ENCODE assay signal across 26 cellular contexts in genomic region chr9:121564861-121565260, GRCh38.
A peak's percentile ranks its signal among the peaks of the same experiment; 100 is the strongest.
DNase-seq lines count a peak whose midpoint lies in the region; ATAC-seq and TF ChIP-seq lines count a peak whose summit lies in the region.
"Had no signal": no experiment of that assay in that cellular context is flagged by ENCODE, and none has a peak within 500 bp of the region (broad histone marks: within the 10 kb centered on the region; RNA-seq: fewer than 3 reads in every experiment).

No MANE protein-coding gene starts in this region.

- H3K36me3 Mint-ChIP-seq in MCF 10A (ENCODE audit: insufficient read depth, unreplicated experiment): no peaks in the 10 kb centered on the region
- H3K36me3 Mint-ChIP-seq: naive thymus-derived CD4-positive, alpha-beta T cell had no signal

- DNase-seq in mammary epithelial cell (peak; percentile 26), MCF 10A (ENCODE audit: unreplicated experiment) (no peak), RWPE2 (ENCODE audit: low spot score) (no peak), kidney tubule cell (ENCODE audit: low spot score) (peak; percentile 46), hypothalamus (lab: John Stamatoyannopoulos, UW) (no peak), right cardiac atrium (no peak), GF-D8 (lab: John Stamatoyannopoulos, UW) (no peak), gastrocnemius medialis (no peak)
- DNase-seq: activated CD4-positive, alpha-beta memory T cell treated with anti-CD3 and anti-CD28 coated beads, Interleukin-2, amount 10 ng/mL, durations not matched to agents 7 days and 5 days; activated CD4-positive, CD25-positive, alpha-beta regulatory T cell; activated effector memory CD4-positive, alpha-beta T cell treated with Interleukin-2 at 50 U/mL for 16 hours; brain microvascular endothelial cell; colonic mucosa; left cardiac atrium; MG63; naive thymus-derived CD4-positive, alpha-beta T cell; NCI-H1436 treated with DMSO at 0.1 percent for 48 hours; NCI-H2171; NCI-H526 treated with DMSO at 0.1 percent for 48 hours; Right ventricle myocardium superior; stimulated activated CD4-positive, alpha-beta T cell treated with anti-CD3 and anti-CD28 coated beads, Interleukin-15, amount 100 ng/mL, for 24 hours; T1000 had no signal

- H3K79me2 ChIP-seq in mammary epithelial cell (ENCODE audit: insufficient read depth, low read length): no peaks in the 10 kb centered on the region
- H3K79me2 ChIP-seq: parathyroid adenoma had no signal

- H3K4me3 ChIP-seq in mammary epithelial cell (replicated peaks in 1 of 3; ENCODE audit: insufficient read depth in 1 of 3, low read depth in 2 of 3, low read length in 3 of 3) (no peak overlapping the region), RWPE2 (ENCODE audit: severe bottlenecking) (no peak overlapping the region), right cardiac atrium (ENCODE audit: low read length) (no peak overlapping the region), gastrocnemius medialis (no peak overlapping the region)
- H3K4me3 ChIP-seq: BLaER1, colonic mucosa, MG63 had no signal

- CTCF ChIA-PET in mammary epithelial cell (lab: Charles Lee; ENCODE audit: low non-redundant PET) (interaction anchor here (0.7 kb wide), 1 partner anchor 19 kb away, joined by 4 read pairs; no protein-coding TSS in a partner anchor), MCF 10A (lab: Yijun Ruan, JAX) (interaction anchor here (0.9 to 1.5 kb wide), 2 partner anchors 19 to 122 kb away, joined by 3 read pairs; no protein-coding TSS in a partner anchor)

- H3K4me1 ChIP-seq in mammary epithelial cell (ENCODE audit: insufficient read depth, low read length) (peaks cover 12% of the 10 kb centered on the region), RWPE2 (ENCODE audit: insufficient read depth, poor library complexity, severe bottlenecking) (peaks cover 17% of the 10 kb centered on the region), right cardiac atrium (ENCODE audit: control insufficient read depth, insufficient read depth, low read length) (peaks cover 16% of the 10 kb centered on the region), gastrocnemius medialis (peaks cover 44 to 50% of the 10 kb centered on the region in 2 donors)
- H3K4me1 ChIP-seq: colonic mucosa, parathyroid adenoma had no signal

- dilution Hi-C loops in mammary epithelial cell (cut with HindIII; ENCODE audit: low sequenced_read_pairs): loop anchor here (5.0 to 25.0 kb wide), 3 partner anchors 43 to 422 kb away; no protein-coding TSS in a partner anchor

- H3K27ac ChIP-seq in mammary epithelial cell (ENCODE audit: insufficient read depth, low read depth, low read length) (no peak overlapping the region), RWPE2 (ENCODE audit: poor library complexity, severe bottlenecking) (no peak overlapping the region), right cardiac atrium (ENCODE audit: low read length) (no peak overlapping the region), gastrocnemius medialis (no peak overlapping the region)
- H3K27ac ChIP-seq: BLaER1, brain microvascular endothelial cell, colonic mucosa, parathyroid adenoma had no signal

- POLR2A ChIA-PET in MCF 10A (lab: Yijun Ruan, JAX): interaction anchor here (0.7 kb wide), 1 partner anchor 11 kb away, joined by 3 read pairs; no protein-coding TSS in a partner anchor

- H3K27me3 ChIP-seq in mammary epithelial cell (ENCODE audit: insufficient read depth, low read length): no peaks in the 10 kb centered on the region
- no peaks in the 10 kb centered on the region for H3K27me3 ChIP-seq in RWPE2 (ENCODE audit: insufficient read depth, poor library complexity, severe bottlenecking)
- H3K27me3 ChIP-seq in right cardiac atrium (ENCODE audit: control insufficient read depth, insufficient read depth): no peaks in the 10 kb centered on the region
- no peaks in the 10 kb centered on the region for H3K27me3 ChIP-seq in gastrocnemius medialis
- H3K27me3 ChIP-seq: BLaER1, brain microvascular endothelial cell, colonic mucosa, MG63 had no signal

- no peak for TF ChIP-seq POLR2A in gastrocnemius medialis (IDR thresholded peaks at IDR 0.05)

- peaks cover 19% of the 10 kb centered on the region for H3K4me1 Mint-ChIP-seq in MCF 10A (ENCODE audit: insufficient read depth, unreplicated experiment)
- H3K4me1 Mint-ChIP-seq: activated CD4-positive, alpha-beta memory T cell treated with anti-CD3 and anti-CD28 coated beads, Interleukin-2, amount 10 ng/mL, durations not matched to agents 7 days and 5 days had no signal

- BruUV-seq in mammary epithelial cell (replicated peaks; lab: Mats Ljungman, UMichigan): no TSS peak
- no TSS peak for BruUV-seq in MCF 10A (replicated peaks; lab: Mats Ljungman, UMichigan)

- H3K4me3 Mint-ChIP-seq in MCF 10A (ENCODE audit: unreplicated experiment): no peak overlapping the region
- H3K4me3 Mint-ChIP-seq: activated CD4-positive, alpha-beta memory T cell treated with anti-CD3 and anti-CD28 coated beads, Interleukin-2, amount 10 ng/mL, durations not matched to agents 7 days and 5 days; naive thymus-derived CD4-positive, alpha-beta T cell had no signal

- no peak overlapping the region for H3K27ac Mint-ChIP-seq in MCF 10A (ENCODE audit: low read depth, unreplicated experiment)
- H3K27ac Mint-ChIP-seq: activated CD4-positive, alpha-beta memory T cell treated with anti-CD3 and anti-CD28 coated beads, Interleukin-2, amount 10 ng/mL, durations not matched to agents 7 days and 5 days; naive thymus-derived CD4-positive, alpha-beta T cell had no signal

- no peak overlapping the region for H3K4me2 ChIP-seq in mammary epithelial cell (ENCODE audit: insufficient read depth, low read depth, low read length)
- H3K4me2 ChIP-seq: BLaER1 had no signal

- in situ Hi-C loops in mammary epithelial cell (cut with MboI; ENCODE audit: low sequenced_read_pairs in 2 of 2) (no loop called here), gastrocnemius medialis (cut with MboI; ENCODE audit: low sequenced_read_pairs in 4 of 4) (no loop called here)

- H3K9me3 Mint-ChIP-seq in MCF 10A (ENCODE audit: unreplicated experiment): no peaks in the 10 kb centered on the region
- H3K9me3 Mint-ChIP-seq: activated CD4-positive, alpha-beta memory T cell treated with anti-CD3 and anti-CD28 coated beads, Interleukin-2, amount 10 ng/mL, durations not matched to agents 7 days and 5 days; IgD-negative memory B cell had no signal

- no peak overlapping the region for H3K9ac ChIP-seq in mammary epithelial cell (ENCODE audit: insufficient read depth, low read length)
- H3K9ac ChIP-seq: BLaER1, parathyroid adenoma had no signal

- H4K20me1 ChIP-seq in mammary epithelial cell (ENCODE audit: insufficient read depth, low read length): no peaks in the 10 kb centered on the region
- H4K20me1 ChIP-seq: BLaER1 had no signal

- peaks cover 12% of the 10 kb centered on the region for H3K27me3 Mint-ChIP-seq in MCF 10A (ENCODE audit: insufficient read depth, unreplicated experiment)
- H3K27me3 Mint-ChIP-seq: activated CD4-positive, alpha-beta memory T cell treated with anti-CD3 and anti-CD28 coated beads, Interleukin-2, amount 10 ng/mL, durations not matched to agents 7 days and 5 days had no signal

- no peak overlapping the region for H2AFZ ChIP-seq in mammary epithelial cell (ENCODE audit: low read depth, low read length)
- H2AFZ ChIP-seq: parathyroid adenoma had no signal

- no peak for TF ChIP-seq CTCF in mammary epithelial cell (conservative IDR thresholded peaks at IDR 0.05 in 1 of 2, IDR thresholded peaks at IDR 0.05 in 1 of 2; ENCODE audit: extremely low read depth in 1 of 2, insufficient read depth in 1 of 2, low read depth in 1 of 2, low read length in 2 of 2)
- no peak for TF ChIP-seq CTCF in MCF 10A (IDR thresholded peaks at IDR 0.05; ENCODE audit: unreplicated experiment)
- no peak for TF ChIP-seq CTCF in RWPE2 (IDR thresholded peaks at IDR 0.05; ENCODE audit: poor library complexity, severe bottlenecking)
- no peak for TF ChIP-seq CTCF in gastrocnemius medialis (IDR thresholded peaks at IDR 0.05 in 4 of 5, conservative IDR thresholded peaks at IDR 0.05 in 1 of 5)

- 81% methylated on average over 6 of the region's 6 CpGs for WGBS in mammary epithelial cell (ENCODE audit: low coverage, missing lambda C conversion rate)
- WGBS in right cardiac atrium: 92% methylated on average over 6 of the region's 6 CpGs

- ATAC-seq in RWPE2 (ENCODE audit: low read depth) (0 out of 3 replicates have a peak, but pooled peaks have one; percentile 8), right cardiac atrium (no peak), gastrocnemius medialis (no peak)
- ATAC-seq: left cardiac atrium; naive thymus-derived CD4-positive, alpha-beta T cell; sciatic nerve had no signal

- intact Hi-C loops in mammary epithelial cell (cut with micrococcal nuclease) (no loop called here), MCF 10A (cut with micrococcal nuclease) (no loop called here), right cardiac atrium (cut with DNase I) (no loop called here), gastrocnemius medialis (cut with DNase I; ENCODE audit: low total_unique reads) (no loop called here)

- H3K36me3 ChIP-seq in mammary epithelial cell (ENCODE audit: insufficient read depth, low read length): no peaks in the 10 kb centered on the region
- no peaks in the 10 kb centered on the region for H3K36me3 ChIP-seq in RWPE2 (ENCODE audit: low read depth)
- H3K36me3 ChIP-seq in gastrocnemius medialis: no peaks in the 10 kb centered on the region
- H3K36me3 ChIP-seq: BLaER1, brain microvascular endothelial cell, colonic mucosa, MG63 had no signal

- H3K9me3 ChIP-seq in mammary epithelial cell (replicated peaks; ENCODE audit: insufficient read depth, low read length) (no peaks in the 10 kb centered on the region), RWPE2 (ENCODE audit: severe bottlenecking) (no peaks in the 10 kb centered on the region), right cardiac atrium (ENCODE audit: control insufficient read depth, low read length) (no peaks in the 10 kb centered on the region), gastrocnemius medialis (no peaks in the 10 kb centered on the region)
- H3K9me3 ChIP-seq: BLaER1, colonic mucosa, MG63 had no signal

Comparison
In these comparisons a context has a peak if more than half of its experiments do, and no peak if none do; other contexts are left out.
1. DNase-seq: peak in mammary epithelial cell (single experiment) and kidney tubule cell (single experiment); none in MCF 10A (single experiment), RWPE2 (single experiment), hypothalamus (0 of 51), right cardiac atrium (0 of 3), GF-D8 (single experiment) and gastrocnemius medialis (0 of 2).